In the genomic region with DNA sequence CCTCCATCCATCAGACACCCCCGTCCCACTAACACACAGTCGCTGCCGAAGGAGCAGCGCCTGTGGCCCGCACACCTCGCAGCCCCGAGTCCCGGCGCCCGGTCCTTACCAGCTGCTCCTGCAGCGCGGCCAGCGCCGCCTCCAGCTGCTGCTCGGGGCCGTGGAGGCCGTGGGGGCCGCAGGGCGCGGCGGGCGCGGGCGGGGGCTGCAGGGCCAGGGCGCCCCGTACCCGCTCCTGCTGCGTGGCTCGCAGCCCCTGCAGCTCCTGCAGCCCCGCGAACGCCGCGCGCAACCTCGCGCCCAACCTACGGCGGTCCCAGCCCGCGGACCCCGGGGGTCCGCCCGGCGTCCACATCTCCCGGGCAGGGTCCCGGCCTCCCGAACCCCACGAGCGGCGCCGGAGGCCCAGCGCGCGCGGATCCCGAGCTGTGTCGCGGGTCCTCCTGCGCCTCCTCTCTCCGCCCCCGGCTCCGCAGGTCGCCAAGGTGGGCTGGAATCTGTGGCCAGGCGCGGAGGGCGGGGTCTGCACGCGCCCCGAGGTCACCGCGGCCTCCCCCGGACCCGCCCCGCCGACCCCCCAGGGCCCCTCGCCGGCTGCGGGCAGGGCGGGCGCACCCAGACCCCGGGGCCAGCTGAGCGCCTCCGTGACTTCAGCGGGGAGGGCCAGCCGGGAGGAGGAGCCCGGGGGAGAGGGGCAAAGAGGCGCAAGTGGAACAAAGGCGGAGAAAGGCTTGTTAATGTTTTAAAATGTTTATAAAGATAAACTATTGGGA, we compare ENCODE assay signal across 11 cellular contexts. TPM values are rescaled to one million over a fixed set of nuclear protein-coding genes. Genes with fewer than 3 reads are reported as not detected.
DNase-seq lines count a peak whose midpoint lies in the region; ATAC-seq and TF ChIP-seq lines count a peak whose summit lies in the region.
"Had no signal": no experiment of that assay in that cellular context is flagged by ENCODE, and none has a peak within 500 bp of the region (broad histone marks: within the 10 kb centered on the region; RNA-seq: fewer than 3 reads in every experiment).

A gene with protein sequence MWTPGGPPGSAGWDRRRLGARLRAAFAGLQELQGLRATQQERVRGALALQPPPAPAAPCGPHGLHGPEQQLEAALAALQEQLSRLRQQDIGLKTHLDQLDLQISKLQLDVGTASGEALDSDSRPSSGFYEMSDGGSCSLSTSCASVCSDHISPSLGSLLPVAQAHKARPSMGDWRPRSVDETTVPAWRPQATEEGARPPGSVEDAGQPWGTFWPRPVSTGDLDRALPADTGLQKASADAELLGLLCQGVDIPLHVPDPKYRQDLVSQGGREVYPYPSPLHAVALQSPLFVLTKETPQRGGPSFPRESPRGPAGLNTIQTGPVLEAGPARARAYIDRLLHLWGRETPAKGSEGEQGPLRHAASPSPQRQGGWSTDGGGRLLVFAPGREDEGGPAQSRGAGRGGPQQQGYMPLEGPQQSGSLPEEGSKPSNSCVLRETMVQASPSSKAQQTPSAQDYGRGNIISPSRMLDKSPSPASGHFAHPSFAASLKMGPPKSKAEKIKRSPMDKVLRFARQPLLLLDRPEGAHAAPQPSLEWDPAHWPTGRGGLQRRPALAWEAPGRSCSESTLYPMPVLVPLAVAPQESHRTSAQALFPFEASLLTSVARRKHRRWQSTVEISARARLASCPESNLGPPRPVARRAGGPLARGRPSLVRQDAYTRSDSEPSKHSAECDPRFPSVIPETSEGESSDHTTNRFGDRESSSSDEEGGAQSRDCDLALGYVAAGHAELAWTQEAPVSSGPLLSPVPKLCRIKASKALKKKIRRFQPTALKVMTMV (minus strand): TSS at position 499 of the 773 bp plus-strand sequence. CDS start 144 bp downstream, at position 355.

- H3K4me1 Mint-ChIP-seq in stimulated activated naive B cell treated with anti-CD40 and anti-IgM and Interleukin-4, amounts not matched to agents 10 μg/mL and 1 μg/mL and 100 μg/mL, for 72 hours, result no peaks in the 10 kb centered on the region

- POLR2A ChIA-PET in SK-N-SH (lab: Yijun Ruan, JAX), result no interaction called here

- H3K27ac Mint-ChIP-seq in stimulated activated naive B cell treated with anti-CD40 and anti-IgM and Interleukin-4, amounts not matched to agents 10 μg/mL and 1 μg/mL and 100 μg/mL, for 72 hours, result no peak within 1 kb of the TSS

- H3K27me3 ChIP-seq in SK-N-SH (ENCODE audit: insufficient read depth) (no peaks in the 10 kb centered on the region), mucosa of stomach (ENCODE audit: control insufficient read depth, insufficient read depth, low read length) (peaks cover 21% of the 10 kb centered on the region), vagina (no peaks in the 10 kb centered on the region)

- TF ChIP-seq RAD21 in SK-N-SH (IDR thresholded peaks at IDR 0.05; ENCODE audit: low read length), result no peak

- ATAC-seq in SK-N-SH treated with all-trans-retinoic acid at 6 μM for 48 hours (no peak), left cardiac atrium (peak; percentile 23 to 74)
- no peak for ATAC-seq in stimulated activated naive B cell treated with anti-CD40 and anti-IgM and Interleukin-4, amounts not matched to agents 10 μg/mL and 1 μg/mL and 100 μg/mL, for 72 hours (replicated peaks)

- H3K4me1 ChIP-seq in SK-N-SH (ENCODE audit: control insufficient read depth in 1 of 2, insufficient read depth in 2 of 2, low read depth in 1 of 2, low read length in 1 of 2) (no peaks in the 10 kb centered on the region; a peak in 1 of 4 replicates), mucosa of stomach (ENCODE audit: control insufficient read depth, insufficient read depth, low read length) (peaks cover 11% of the 10 kb centered on the region), vagina (peaks cover 9% of the 10 kb centered on the region)

- H3K4me3 ChIP-seq in SK-N-SH (ENCODE audit: low read depth in 2 of 2, low read length in 1 of 2) (peak within 1 kb of the TSS in 1 of 2 experiments; percentile 31; a peak in 1 of 4 replicates), mucosa of stomach (ENCODE audit: low read length) (peak within 1 kb of the TSS; percentile 8), vagina (peak within 1 kb of the TSS; percentile 38 to 41)

- no peaks in the 10 kb centered on the region for H3K79me2 ChIP-seq in SK-N-SH (ENCODE audit: insufficient read depth)

- no peak within 1 kb of the TSS for H3K9ac ChIP-seq in SK-N-SH
- no peak within 1 kb of the TSS for H3K9ac ChIP-seq in mucosa of stomach (ENCODE audit: low read length)

- TF ChIP-seq EP300 in SK-N-SH (IDR thresholded peaks at IDR 0.05; ENCODE audit: borderline replicate concordance in 1 of 2, low read depth in 1 of 2, low read length in 1 of 2), result no peak

- H3K9me3 Mint-ChIP-seq in stimulated activated naive B cell treated with anti-CD40 and anti-IgM and Interleukin-4, amounts not matched to agents 10 μg/mL and 1 μg/mL and 100 μg/mL, for 72 hours, result peaks cover 6 to 9% of the 10 kb centered on the region in 2 donors

- H3K36me3 Mint-ChIP-seq in stimulated activated naive B cell treated with anti-CD40 and anti-IgM and Interleukin-4, amounts not matched to agents 10 μg/mL and 1 μg/mL and 100 μg/mL, for 72 hours, result peaks cover 2 to 7% of the 10 kb centered on the region in 2 donors

- CTCF ChIA-PET in SK-N-SH (lab: Yijun Ruan, JAX), result no interaction called here

- intact Hi-C loops in left cardiac atrium (cut with DNase I), result no loop called here
- intact Hi-C loops in vagina (cut with DNase I), result no loop called here

- no peak within 1 kb of the TSS for H3K27ac ChIP-seq in SK-N-SH (ENCODE audit: low read depth in 2 of 2, low read length in 1 of 2)
- H3K27ac ChIP-seq in vagina, result no peak within 1 kb of the TSS

- H3K9me2 ChIP-seq in SK-N-SH, result no peaks in the 10 kb centered on the region

- H3K4me3 Mint-ChIP-seq in stimulated activated naive B cell treated with anti-CD40 and anti-IgM and Interleukin-4, amounts not matched to agents 10 μg/mL and 1 μg/mL and 100 μg/mL, for 72 hours, result no peak within 1 kb of the TSS

- no peak for TF ChIP-seq POLR2A in vagina (IDR thresholded peaks at IDR 0.05)

- no peak within 1 kb of the TSS for H2AFZ ChIP-seq in SK-N-SH (ENCODE audit: low read depth)

- peak; percentile 82 for DNase-seq in SK-N-SH
- no peak for DNase-seq in left cardiac atrium
- no peak for DNase-seq in vagina (ENCODE audit: extremely low spot score in 2 of 2)
- DNase-seq in EL, result no peak
- DNase-seq in stimulated activated naive B cell treated with anti-CD40 and anti-IgM and Interleukin-4, amounts not matched to agents 10 μg/mL and 1 μg/mL and 100 μg/mL, for 72 hours, result no peak
- no peak for DNase-seq in NCI-H82 treated with DMSO at 0.1 percent for 48 hours (lab: John Stamatoyannopoulos, UW; ENCODE audit: unreplicated experiment)
- DNase-seq: NCI-H446 treated with DMSO at 0.1 percent for 48 hours had no signal

- no peak for TF ChIP-seq CTCF in SK-N-SH (IDR thresholded peaks at IDR 0.05)
- no peak for TF ChIP-seq CTCF in vagina (IDR thresholded peaks at IDR 0.05)

- H3K27me3 Mint-ChIP-seq in stimulated activated naive B cell treated with anti-CD40 and anti-IgM and Interleukin-4, amounts not matched to agents 10 μg/mL and 1 μg/mL and 100 μg/mL, for 72 hours, result peaks cover 26 to 40% of the 10 kb centered on the region in 2 donors

- H3K9me3 ChIP-seq in SK-N-SH (no peaks in the 10 kb centered on the region), mucosa of stomach (ENCODE audit: control insufficient read depth, low read length) (no peaks in the 10 kb centered on the region), vagina (no peaks in the 10 kb centered on the region)

- H3K36me3 ChIP-seq in SK-N-SH (replicated peaks in 1 of 2; ENCODE audit: control insufficient read depth in 1 of 2, insufficient read depth in 2 of 2, low read length in 1 of 2) (no peaks in the 10 kb centered on the region), mucosa of stomach (ENCODE audit: control insufficient read depth, insufficient read depth, low read length) (no peaks in the 10 kb centered on the region), vagina (no peaks in the 10 kb centered on the region)

- no peak within 1 kb of the TSS for H3K4me2 ChIP-seq in SK-N-SH

- H4K20me1 ChIP-seq in SK-N-SH (ENCODE audit: insufficient read depth), result no peaks in the 10 kb centered on the region

- 13% methylated on average over 18 of the region's 89 CpGs for WGBS in SK-N-SH (ENCODE audit: low lambda C conversion rate)

- H3F3A ChIP-seq in SK-N-SH (replicated peaks; ENCODE audit: insufficient read depth), result no peaks in the 10 kb centered on the region

TF ChIP-seq in SK-N-SH, 30 proteins besides CTCF, POLR2A, EP300 and RAD21 (continues in another document):
- TF ChIP-seq, protein P1, sequence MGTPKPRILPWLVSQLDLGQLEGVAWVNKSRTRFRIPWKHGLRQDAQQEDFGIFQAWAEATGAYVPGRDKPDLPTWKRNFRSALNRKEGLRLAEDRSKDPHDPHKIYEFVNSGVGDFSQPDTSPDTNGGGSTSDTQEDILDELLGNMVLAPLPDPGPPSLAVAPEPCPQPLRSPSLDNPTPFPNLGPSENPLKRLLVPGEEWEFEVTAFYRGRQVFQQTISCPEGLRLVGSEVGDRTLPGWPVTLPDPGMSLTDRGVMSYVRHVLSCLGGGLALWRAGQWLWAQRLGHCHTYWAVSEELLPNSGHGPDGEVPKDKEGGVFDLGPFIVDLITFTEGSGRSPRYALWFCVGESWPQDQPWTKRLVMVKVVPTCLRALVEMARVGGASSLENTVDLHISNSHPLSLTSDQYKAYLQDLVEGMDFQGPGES (IDR thresholded peaks at IDR 0.05; ENCODE audit: low read depth, low read length), result no peak
- TF ChIP-seq FOXM1 (IDR thresholded peaks at IDR 0.05; ENCODE audit: low read depth), result no peak

TF ChIP-seq in SK-N-SH treated with all-trans-retinoic acid at 6 μM for 48 hours, 23 proteins besides CTCF, POLR2A, EP300 and RAD21 (continues in another document):
- TF ChIP-seq ZFP30 (CRISPR knock-in tag; IDR thresholded peaks at IDR 0.05), result no peak
- no peak for TF ChIP-seq BACH2 (CRISPR knock-in tag; IDR thresholded peaks at IDR 0.05; ENCODE audit: borderline replicate concordance)
- TF ChIP-seq, protein P2, sequence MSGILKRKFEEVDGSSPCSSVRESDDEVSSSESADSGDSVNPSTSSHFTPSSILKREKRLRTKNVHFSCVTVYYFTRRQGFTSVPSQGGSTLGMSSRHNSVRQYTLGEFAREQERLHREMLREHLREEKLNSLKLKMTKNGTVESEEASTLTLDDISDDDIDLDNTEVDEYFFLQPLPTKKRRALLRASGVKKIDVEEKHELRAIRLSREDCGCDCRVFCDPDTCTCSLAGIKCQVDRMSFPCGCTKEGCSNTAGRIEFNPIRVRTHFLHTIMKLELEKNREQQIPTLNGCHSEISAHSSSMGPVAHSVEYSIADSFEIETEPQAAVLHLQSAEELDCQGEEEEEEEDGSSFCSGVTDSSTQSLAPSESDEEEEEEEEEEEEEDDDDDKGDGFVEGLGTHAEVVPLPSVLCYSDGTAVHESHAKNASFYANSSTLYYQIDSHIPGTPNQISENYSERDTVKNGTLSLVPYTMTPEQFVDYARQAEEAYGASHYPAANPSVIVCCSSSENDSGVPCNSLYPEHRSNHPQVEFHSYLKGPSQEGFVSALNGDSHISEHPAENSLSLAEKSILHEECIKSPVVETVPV (CRISPR knock-in tag; IDR thresholded peaks at IDR 0.05), result no peak
- TF ChIP-seq ARNTL (CRISPR knock-in tag; IDR thresholded peaks at IDR 0.05; ENCODE audit: borderline replicate concordance, low read depth), result no peak

RNA-seq across cellular contexts. Expression of the gene that starts here (rescaled TPM):
- not detected in 2 replicates for polyA plus RNA-seq in SK-N-SH (2012; rRNA removed)
- polyA plus RNA-seq in SK-N-SH (2012; cell fraction: cytosol; rRNA removed), result not detected in 2 replicates
- not detected in 2 replicates for polyA plus RNA-seq in SK-N-SH (2012; cell fraction: nucleus; rRNA removed)
- total RNA-seq in left cardiac atrium (1 to 10 TPM; 1.7 to 2.4 TPM), vagina (1.5 TPM)
- total RNA-seq: glomerular endothelial cell, HT1080 had no signal

Comparison
In these comparisons a context has a peak if more than half of its experiments do, and no peak if none do; other contexts are left out.
1. Peak in DNase-seq in SK-N-SH; RNA of the gene not detected or under 1 TPM.
2. ATAC-seq: peak in left cardiac atrium (2 of 2); none in SK-N-SH treated with all-trans-retinoic acid at 6 μM for 48 hours (single experiment) and stimulated activated naive B cell treated with anti-CD40 and anti-IgM and Interleukin-4, amounts not matched to agents 10 μg/mL and 1 μg/mL and 100 μg/mL, for 72 hours (0 of 2).